Comparison of ENCODE assay signal across 8 cellular contexts in genomic region chr15:42273099-42273899, GRCh38. TPM values are rescaled to one million over a fixed set of nuclear protein-coding genes. Genes with fewer than 3 reads are reported as not detected.
DNase-seq lines count a peak whose midpoint lies in the region; ATAC-seq and TF ChIP-seq lines count a peak whose summit lies in the region.

Gene GANC, plus strand, starts transcription at chr15:42273201. Its CDS starts 1,281 bp downstream, at chr15:42274482.
Gene TMEM87A, minus strand, starts transcription at chr15:42273433. Its CDS starts 35 bp downstream, at chr15:42273398.

- DNase-seq in GM04504 (ENCODE audit: low read depth) = peak; percentile 98
- DNase-seq in NCI-H1048 (lab: John Stamatoyannopoulos, UW) = peak; percentile 95
- peak; percentile 88 for DNase-seq in SK-N-SH
- peak; percentile 95 for DNase-seq in activated naive CD4-positive, alpha-beta T cell treated with anti-CD3 and anti-CD28 coated beads, Interleukin-2, amount 50 U/mL, for 16 hours
- peak; percentile 93 for DNase-seq in germinal center (ENCODE audit: low spot score)
- peak; percentile 96 for DNase-seq in non-pigmented ciliary epithelial cell (ENCODE audit: low read depth)
- peak; percentile 99 for DNase-seq in superior temporal gyrus (ENCODE audit: extremely low spot score)

- no peak for TF ChIP-seq CTCF in SK-N-SH (IDR thresholded peaks at IDR 0.05)

- TF ChIP-seq RAD21 in SK-N-SH (IDR thresholded peaks at IDR 0.05; ENCODE audit: low read length) = no peak

- peaks cover 25% of the 10 kb centered on the region for H3F3A ChIP-seq in SK-N-SH (replicated peaks; ENCODE audit: insufficient read depth)

- peaks cover 14% of the 10 kb centered on the region; the same call in 1 of the 2 replicates for H4K20me1 ChIP-seq in SK-N-SH (ENCODE audit: insufficient read depth)

- H3K4me2 ChIP-seq in SK-N-SH = peak within 1 kb of the TSS; percentile 97

- no peaks in the 10 kb centered on the region for H3K9me3 ChIP-seq in SK-N-SH

- H3K27me3 ChIP-seq in SK-N-SH (ENCODE audit: insufficient read depth) = no peaks in the 10 kb centered on the region

- H3K27ac ChIP-seq in SK-N-SH (ENCODE audit: low read depth in 2 of 2, low read length in 1 of 2) = peak within 1 kb of the TSS; percentile 99

- no peak for TF ChIP-seq EP300 in SK-N-SH (IDR thresholded peaks at IDR 0.05; ENCODE audit: borderline replicate concordance in 1 of 2, low read depth in 1 of 2, low read length in 1 of 2)

- peak; percentile 90 for ATAC-seq in HG02571 (IDR thresholded peaks at IDR 0.05; ENCODE audit: unreplicated experiment)

- CTCF ChIA-PET in SK-N-SH (lab: Yijun Ruan, JAX) = interaction anchor here (0.9 kb wide), 1 partner anchor 75 kb away, joined by 3 read pairs; no protein-coding TSS in a partner anchor

- peaks cover 13 to 31% of the 10 kb centered on the region in 2 experiments for H3K36me3 ChIP-seq in SK-N-SH (replicated peaks in 1 of 2; ENCODE audit: control insufficient read depth in 1 of 2, insufficient read depth in 2 of 2, low read length in 1 of 2)

- no peaks in the 10 kb centered on the region for H3K9me2 ChIP-seq in SK-N-SH

- H3K4me1 ChIP-seq in SK-N-SH (ENCODE audit: control insufficient read depth in 1 of 2, insufficient read depth in 2 of 2, low read depth in 1 of 2, low read length in 1 of 2) = peaks cover 7 to 18% of the 10 kb centered on the region in 2 experiments; a peak in 3 of 4 replicates

- H2AFZ ChIP-seq in SK-N-SH (ENCODE audit: low read depth) = peak within 1 kb of the TSS; percentile 71

- H3K9ac ChIP-seq in SK-N-SH = peak within 1 kb of the TSS; percentile 94

- H3K79me2 ChIP-seq in SK-N-SH (ENCODE audit: insufficient read depth) = peaks cover 67% of the 10 kb centered on the region

- peak within 1 kb of the TSS; percentile 80 to 87 for H3K4me3 ChIP-seq in SK-N-SH (ENCODE audit: low read depth in 2 of 2, low read length in 1 of 2)

- POLR2A ChIA-PET in SK-N-SH (lab: Yijun Ruan, JAX) = interaction anchor here (0.6 to 1.3 kb wide), 7 partner anchors 9 to 1124 kb away, joined by 3 to 5 read pairs (median 3); partner anchors contain the start of genes STARD9 and VPS39

- WGBS in SK-N-SH (ENCODE audit: low lambda C conversion rate) = under 1% methylated on average over 25 of the region's 47 CpGs

TF ChIP-seq in SK-N-SH, 30 proteins besides CTCF, POLR2A, EP300 and RAD21:
- TF ChIP-seq YY1 (IDR thresholded peaks at IDR 0.05; ENCODE audit: low read depth) = peak; percentile 93
- TF ChIP-seq FOXJ3 (CRISPR knock-in tag; IDR thresholded peaks at IDR 0.05) = 0 out of 2 replicates have a peak, but pooled peaks have one; percentile 20
- peak; percentile 74 for TF ChIP-seq ELF1 (IDR thresholded peaks at IDR 0.05)
- TF ChIP-seq JUND (IDR thresholded peaks at IDR 0.05) = no peak
- no peak for TF ChIP-seq USF2 (IDR thresholded peaks at IDR 0.05; ENCODE audit: borderline replicate concordance, low read depth, low read length)
- TF ChIP-seq REST (IDR thresholded peaks at IDR 0.05; ENCODE audit: low read depth, low read length) = peak; percentile 45; the same call in 1 of the 2 replicates
- TF ChIP-seq MAX (IDR thresholded peaks at IDR 0.05; ENCODE audit: low read depth) = peak; percentile 83
- TF ChIP-seq CHD2 (IDR thresholded peaks at IDR 0.05; ENCODE audit: low read length, partially characterized antibody) = peak; percentile 71
- TF ChIP-seq GABPA (IDR thresholded peaks at IDR 0.05; ENCODE audit: low read depth) = peak; percentile 85
- peak; percentile 26; the same call in 1 of the 2 replicates for TF ChIP-seq TCF12 (IDR thresholded peaks at IDR 0.05)
- peak; percentile 83 for TF ChIP-seq MXI1 (IDR thresholded peaks at IDR 0.05; ENCODE audit: low read depth, low read length)
- 0 out of 2 replicates have a peak, but pooled peaks have one; percentile 22 for TF ChIP-seq NFIC (IDR thresholded peaks at IDR 0.05; ENCODE audit: borderline replicate concordance)
- no peak for TF ChIP-seq SMC3 (IDR thresholded peaks at IDR 0.05; ENCODE audit: low read depth, low read length)
- 0 out of 2 replicates have a peak, but pooled peaks have one; percentile 20 for TF ChIP-seq TEAD4 (IDR thresholded peaks at IDR 0.05; ENCODE audit: borderline replicate concordance, insufficient read depth)
- TF ChIP-seq SIN3A (IDR thresholded peaks at IDR 0.05; ENCODE audit: borderline replicate concordance, low read depth, low read length) = peak; percentile 74
- TF ChIP-seq ZBTB33 (IDR thresholded peaks at IDR 0.05; ENCODE audit: borderline replicate concordance, low read depth) = 0 out of 2 replicates have a peak, but pooled peaks have one; percentile 61
- peak; percentile 96 for TF ChIP-seq POLR2AphosphoS5 (IDR thresholded peaks at IDR 0.05; ENCODE audit: low read depth, low read length)
- TF ChIP-seq FOSL2 (IDR thresholded peaks at IDR 0.05; ENCODE audit: borderline replicate concordance, low read depth) = no peak
- peak; percentile 60 for TF ChIP-seq TAF1 (IDR thresholded peaks at IDR 0.05; ENCODE audit: borderline replicate concordance, low read depth, low read length)
- no peak for TF ChIP-seq RCOR1 (IDR thresholded peaks at IDR 0.05; ENCODE audit: low read length)
- no peak for TF ChIP-seq EZH2phosphoT487 (IDR thresholded peaks at IDR 0.05; ENCODE audit: borderline replicate concordance, low read depth)
- no peak for TF ChIP-seq RFX5 (IDR thresholded peaks at IDR 0.05; ENCODE audit: low read length)
- TF ChIP-seq NRF1 (IDR thresholded peaks at IDR 0.05; ENCODE audit: low read depth, low read length) = peak; percentile 65
TF ChIP-seq in SK-N-SH: peak in this region for 16.

RNA-seq across cellular contexts. Expression of gene GANC, which starts in this region (rescaled TPM):
- polyA plus RNA-seq in SK-N-SH (2012; rRNA removed) = 6.8 and 10.3 TPM in 2 replicates
- polyA plus RNA-seq in SK-N-SH (2012; cell fraction: cytosol; rRNA removed) = 6.8 and 6.9 TPM in 2 replicates
- 12.7 and 22.0 TPM in 2 replicates for polyA plus RNA-seq in SK-N-SH (2012; cell fraction: nucleus; rRNA removed)

RNA-seq across cellular contexts. Expression of gene TMEM87A, which starts in this region (rescaled TPM):
- polyA plus RNA-seq in SK-N-SH (2012; rRNA removed) = 20.8 and 23.2 TPM in 2 replicates
- 21.3 and 23.0 TPM in 2 replicates for polyA plus RNA-seq in SK-N-SH (2012; cell fraction: cytosol; rRNA removed)
- polyA plus RNA-seq in SK-N-SH (2012; cell fraction: nucleus; rRNA removed) = 19.2 and 36.5 TPM in 2 replicates

Comparison
In these comparisons a context has a peak if more than half of its experiments do, and no peak if none do; other contexts are left out.
1. Peak in every context shown above with its lines: DNase-seq, ATAC-seq, H3K4me3 ChIP-seq and H3K27ac ChIP-seq.